ENCODE assay signal across 20 cellular contexts in genomic region chrX:45830343-45830742, GRCh38.
DNase-seq lines count a peak whose midpoint lies in the region; ATAC-seq and TF ChIP-seq lines count a peak whose summit lies in the region.
"Had no signal": no experiment of that assay in that cellular context is flagged by ENCODE, and none has a peak within 500 bp of the region (broad histone marks: within the 10 kb centered on the region; RNA-seq: fewer than 3 reads in every experiment).

No MANE protein-coding gene starts in this region.

- POLR2A ChIA-PET in CD4-positive, alpha-beta T cell (lab: Charles Lee), result interaction anchor here (0.6 to 1.2 kb wide), 2 partner anchors 11 to 145 kb away, joined by 3 to 4 read pairs; no protein-coding TSS in a partner anchor
- POLR2A ChIA-PET in activated CD4-positive, alpha-beta memory T cell treated with anti-CD3 and anti-CD28 coated beads for 36 hours (lab: Charles Lee), result interaction anchor here (0.8 to 1.0 kb wide), 4 partner anchors 19 to 120 kb away, joined by 3 read pairs; no protein-coding TSS in a partner anchor

- no peak for DNase-seq in CD4-positive, alpha-beta T cell
- DNase-seq in Calu3, result no peak
- DNase-seq in activated CD4-positive, alpha-beta memory T cell treated with anti-CD3 and anti-CD28 coated beads for 36 hours, result no peak
- no peak for DNase-seq in central memory CD8-positive, alpha-beta T cell (ENCODE audit: low spot score in 2 of 2)
- DNase-seq in superior temporal gyrus (ENCODE audit: extremely low spot score), result no peak
- DNase-seq in T-helper 9 cell, result no peak
- no peak for DNase-seq in NCI-H345 (lab: John Stamatoyannopoulos, UW)
- DNase-seq: DMS79 treated with DMSO at 0.1 percent for 48 hours; foreskin melanocyte; H7; hypothalamus; kidney; NCI-H1105; NCI-H2081; NK-92 treated with Interleukin-12 subunit alpha and Interleukin-12 subunit beta, amount 100 ng/mL, for 24 hours; occipital lobe; Peyer's patch; stimulated activated CD4-positive, alpha-beta T cell treated with anti-CD3 and anti-CD28 coated beads, Interleukin-4, amount 100 ng/mL, for 24 hours had no signal

- no peak for ATAC-seq in CD4-positive, alpha-beta T cell (ENCODE audit: poor library complexity)
- no peak for ATAC-seq in central memory CD8-positive, alpha-beta T cell (replicated peaks; ENCODE audit: extremely low read depth, poor library complexity, severe bottlenecking)
- ATAC-seq in GM21529 (IDR thresholded peaks at IDR 0.05; ENCODE audit: unreplicated experiment), result no peak

- peak overlapping the region; percentile 16 for H3K27ac Mint-ChIP-seq in CD4-positive, alpha-beta T cell
- peak overlapping the region; percentile 37 for H3K27ac Mint-ChIP-seq in Calu3 (ENCODE audit: unreplicated experiment)
- peak overlapping the region; percentile 94 for H3K27ac Mint-ChIP-seq in activated CD4-positive, alpha-beta memory T cell treated with anti-CD3 and anti-CD28 coated beads for 36 hours
- H3K27ac Mint-ChIP-seq in central memory CD8-positive, alpha-beta T cell (ENCODE audit: low read depth), result peak overlapping the region; percentile 13
- H3K27ac Mint-ChIP-seq: dendritic cell treated with granulocyte-macrophage colony-stimulating factor and Interleukin-4, amounts not matched to agents 40 ng/mL and 50 ng/mL, for 4 days had no signal

- no peaks in the 10 kb centered on the region for H3K27me3 ChIP-seq in CD4-positive, alpha-beta T cell (ENCODE audit: control insufficient read depth, insufficient read depth, low read length)
- H3K27me3 ChIP-seq: Peyer's patch had no signal

- CTCF ChIA-PET in CD4-positive, alpha-beta T cell (lab: Charles Lee), result no interaction called here
- CTCF ChIA-PET in Calu3 (lab: Charles Lee), result no interaction called here
- CTCF ChIA-PET in activated CD4-positive, alpha-beta memory T cell treated with anti-CD3 and anti-CD28 coated beads for 36 hours (lab: Charles Lee), result interaction anchor here (0.5 to 1.1 kb wide), 3 partner anchors 15 to 78 kb away, joined by 3 to 5 read pairs (median 4); no protein-coding TSS in a partner anchor

- no TSS peak for BruUV-seq in Calu3 (replicated peaks; lab: Mats Ljungman, UMichigan)

- H3K27ac ChIP-seq in CD4-positive, alpha-beta T cell (ENCODE audit: low read depth, low read length), result no peak overlapping the region
- H3K27ac ChIP-seq: Peyer's patch had no signal

- no peaks in the 10 kb centered on the region for H3K36me3 Mint-ChIP-seq in CD4-positive, alpha-beta T cell (ENCODE audit: low read depth)
- peaks cover 33% of the 10 kb centered on the region for H3K36me3 Mint-ChIP-seq in Calu3 (ENCODE audit: insufficient read depth, unreplicated experiment)
- peaks cover 39% of the 10 kb centered on the region for H3K36me3 Mint-ChIP-seq in activated CD4-positive, alpha-beta memory T cell treated with anti-CD3 and anti-CD28 coated beads for 36 hours
- H3K36me3 Mint-ChIP-seq in central memory CD8-positive, alpha-beta T cell (ENCODE audit: insufficient read depth), result no peaks in the 10 kb centered on the region

- no peak overlapping the region for H3K4me3 Mint-ChIP-seq in CD4-positive, alpha-beta T cell
- H3K4me3 Mint-ChIP-seq in Calu3 (ENCODE audit: low read depth, unreplicated experiment), result no peak overlapping the region
- peak overlapping the region; percentile 39 for H3K4me3 Mint-ChIP-seq in activated CD4-positive, alpha-beta memory T cell treated with anti-CD3 and anti-CD28 coated beads for 36 hours
- no peak overlapping the region for H3K4me3 Mint-ChIP-seq in central memory CD8-positive, alpha-beta T cell
- H3K4me3 Mint-ChIP-seq: dendritic cell treated with granulocyte-macrophage colony-stimulating factor and Interleukin-4, amounts not matched to agents 40 ng/mL and 50 ng/mL, for 4 days had no signal

- H3K9me3 ChIP-seq in CD4-positive, alpha-beta T cell (ENCODE audit: control insufficient read depth, low read length), result no peaks in the 10 kb centered on the region
- H3K9me3 ChIP-seq: Peyer's patch had no signal

- intact Hi-C loops in CD4-positive, alpha-beta T cell (cut with DNase I, micrococcal nuclease), result no loop called here
- intact Hi-C loops in Calu3 (cut with micrococcal nuclease; ENCODE audit: unreplicated experiment), result no loop called here
- intact Hi-C loops in activated CD4-positive, alpha-beta memory T cell treated with anti-CD3 and anti-CD28 coated beads for 36 hours (cut with micrococcal nuclease), result no loop called here

- TF ChIP-seq CTCF in CD4-positive, alpha-beta T cell (IDR thresholded peaks at IDR 0.05), result no peak
- TF ChIP-seq CTCF in Calu3 (IDR thresholded peaks at IDR 0.05; ENCODE audit: unreplicated experiment), result no peak

- H3K27me3 Mint-ChIP-seq in CD4-positive, alpha-beta T cell, result no peaks in the 10 kb centered on the region
- no peaks in the 10 kb centered on the region for H3K27me3 Mint-ChIP-seq in Calu3 (ENCODE audit: unreplicated experiment)
- no peaks in the 10 kb centered on the region for H3K27me3 Mint-ChIP-seq in activated CD4-positive, alpha-beta memory T cell treated with anti-CD3 and anti-CD28 coated beads for 36 hours
- no peaks in the 10 kb centered on the region for H3K27me3 Mint-ChIP-seq in central memory CD8-positive, alpha-beta T cell
- H3K27me3 Mint-ChIP-seq: dendritic cell treated with granulocyte-macrophage colony-stimulating factor and Interleukin-4, amounts not matched to agents 40 ng/mL and 50 ng/mL, for 4 days had no signal

- no peaks in the 10 kb centered on the region for H3K9me3 Mint-ChIP-seq in CD4-positive, alpha-beta T cell
- H3K9me3 Mint-ChIP-seq in Calu3 (ENCODE audit: low read depth, unreplicated experiment), result no peaks in the 10 kb centered on the region
- no peaks in the 10 kb centered on the region for H3K9me3 Mint-ChIP-seq in activated CD4-positive, alpha-beta memory T cell treated with anti-CD3 and anti-CD28 coated beads for 36 hours
- H3K9me3 Mint-ChIP-seq in central memory CD8-positive, alpha-beta T cell, result no peaks in the 10 kb centered on the region
- H3K9me3 Mint-ChIP-seq: dendritic cell treated with granulocyte-macrophage colony-stimulating factor and Interleukin-4, amounts not matched to agents 40 ng/mL and 50 ng/mL, for 4 days had no signal

- peaks cover 19% of the 10 kb centered on the region for H3K4me1 Mint-ChIP-seq in CD4-positive, alpha-beta T cell (ENCODE audit: low read depth)
- peaks cover 51% of the 10 kb centered on the region for H3K4me1 Mint-ChIP-seq in Calu3 (ENCODE audit: low read depth, unreplicated experiment)
- peaks cover 65% of the 10 kb centered on the region for H3K4me1 Mint-ChIP-seq in activated CD4-positive, alpha-beta memory T cell treated with anti-CD3 and anti-CD28 coated beads for 36 hours (ENCODE audit: low read depth)
- peaks cover 13% of the 10 kb centered on the region for H3K4me1 Mint-ChIP-seq in central memory CD8-positive, alpha-beta T cell

Comparison
In these comparisons a context has a peak if more than half of its experiments do, and no peak if none do; other contexts are left out.
1. H3K27ac Mint-ChIP-seq: peak in every context shown above with its lines; median percentile 94 in activated CD4-positive, alpha-beta memory T cell treated with anti-CD3 and anti-CD28 coated beads for 36 hours; 37 in Calu3; 16 in CD4-positive, alpha-beta T cell; 13 in central memory CD8-positive, alpha-beta T cell.